In genomic region chr7:100148559-100149328, GRCh38 we compare ENCODE assay signal across 8 cellular contexts. TPM values are rescaled to one million over a fixed set of nuclear protein-coding genes. Genes with fewer than 3 reads are reported as not detected.
DNase-seq lines count a peak whose midpoint lies in the region; ATAC-seq, FAIRE-seq and TF ChIP-seq lines count a peak whose summit lies in the region.

Gene LAMTOR4, plus strand, starts transcription at chr7:100148918. Its CDS starts 55 bp downstream, at chr7:100148973.

- H2BK120ac ChIP-seq in trophoblast cell (ENCODE audit: insufficient read depth, low read length, poor library complexity) = peak within 1 kb of the TSS; percentile 28

- H3K9me3 Mint-ChIP-seq in T-cell = no peaks in the 10 kb centered on the region

- no peak for TF ChIP-seq EP300 in transverse colon (IDR thresholded peaks at IDR 0.05; ENCODE audit: low read depth)

- POLR2A ChIA-PET in T-cell (lab: Charles Lee) = interaction anchor here (0.6 to 1.0 kb wide), 5 partner anchors 67 to 1104 kb away, joined by 3 to 6 read pairs (median 4); partner anchors contain the start of gene ZCWPW1 (in 1 of the 2)

- H3K79me1 ChIP-seq in trophoblast cell (ENCODE audit: low read length) = peaks cover 6% of the 10 kb centered on the region

- peak within 1 kb of the TSS; percentile 91 to 99 (median 98) for H3K4me3 Mint-ChIP-seq in T-cell

- no peaks in the 10 kb centered on the region for H3K27me3 Mint-ChIP-seq in T-cell

- 0% methylated on average over 45 to 46 of the region's 46 CpGs for WGBS in adipose tissue, 3 donors
- no CpG with 5 or more reads among the region's 46 CpGs for WGBS in trophoblast cell (ENCODE audit: extremely low coverage, insufficient coverage, insufficient read length)
- WGBS in transverse colon (ENCODE audit: low coverage in 1 of 2), 2 donors = 0 to 1% methylated on average over 28 to 43 of the region's 46 CpGs

- H3K4me2 ChIP-seq in trophoblast cell (ENCODE audit: low read length) = peak within 1 kb of the TSS; percentile 94

- H3K23ac ChIP-seq in trophoblast cell (ENCODE audit: low read length) = no peak within 1 kb of the TSS

- H3K9me3 ChIP-seq in cardiac muscle cell (ENCODE audit: low read depth) = no peaks in the 10 kb centered on the region
- no peaks in the 10 kb centered on the region for H3K9me3 ChIP-seq in trophoblast cell (ENCODE audit: insufficient read depth, low read depth, low read length)
- no peaks in the 10 kb centered on the region for H3K9me3 ChIP-seq in transverse colon

- H3K9ac ChIP-seq in trophoblast cell (ENCODE audit: low read length) = peak within 1 kb of the TSS; percentile 93

- peak within 1 kb of the TSS; percentile 54 for H4K91ac ChIP-seq in trophoblast cell (ENCODE audit: low read depth, low read length)

- peak within 1 kb of the TSS; percentile 18 for H2AK5ac ChIP-seq in trophoblast cell (ENCODE audit: low read length)

- H3K27ac ChIP-seq in adipose tissue (ENCODE audit: low read depth, low read length) = no peak within 1 kb of the TSS
- H3K27ac ChIP-seq in cardiac muscle cell = peak within 1 kb of the TSS; percentile 54
- H3K27ac ChIP-seq in trophoblast cell (ENCODE audit: low read depth, low read length) = peak within 1 kb of the TSS; percentile 14
- H3K27ac ChIP-seq in transverse colon = peak within 1 kb of the TSS; percentile 88 to 93 (median 91)

- peaks cover 6% of the 10 kb centered on the region for H3K79me2 ChIP-seq in trophoblast cell (ENCODE audit: control insufficient read depth, insufficient read depth, low read length, poor library complexity)

- H2AFZ ChIP-seq in trophoblast cell (ENCODE audit: insufficient read depth, low read length, poor library complexity) = peak within 1 kb of the TSS; percentile 86

- peak within 1 kb of the TSS; percentile 83 for H3K14ac ChIP-seq in trophoblast cell (ENCODE audit: low read length)

- H3K36me3 ChIP-seq in cardiac muscle cell (no peaks in the 10 kb centered on the region), trophoblast cell (ENCODE audit: control insufficient read depth in 1 of 2, insufficient read depth in 2 of 2, low read length in 2 of 2) (peaks cover 6 to 9% of the 10 kb centered on the region in 2 experiments), transverse colon (no peaks in the 10 kb centered on the region)

- H3K27me3 ChIP-seq in cardiac muscle cell (no peaks in the 10 kb centered on the region), trophoblast cell (ENCODE audit: insufficient read depth, low read length) (no peaks in the 10 kb centered on the region), transverse colon (no peaks in the 10 kb centered on the region)

- peak within 1 kb of the TSS; percentile 66 for H3K4ac ChIP-seq in trophoblast cell (ENCODE audit: low read depth, low read length)

- H3K4me1 ChIP-seq in cardiac muscle cell (ENCODE audit: low read depth) = no peaks in the 10 kb centered on the region
- H3K4me1 ChIP-seq in trophoblast cell (ENCODE audit: control insufficient read depth in 1 of 2, insufficient read depth in 2 of 2, low read length in 2 of 2) = peaks cover 5% of the 10 kb centered on the region in 2 experiments
- H3K4me1 ChIP-seq in transverse colon = peaks cover 3 to 51% (median 22%) of the 10 kb centered on the region in 4 donors

- in situ Hi-C loops in transverse colon (cut with MboI; ENCODE audit: low pct_ligation_motif_present in 1 of 4, low pct_unique_long_range_greater_than_20kb in 1 of 4, low sequenced_read_pairs in 3 of 4) = no loop called here

- H3K18ac ChIP-seq in trophoblast cell (ENCODE audit: low read length) = peak within 1 kb of the TSS; percentile 92

- peak within 1 kb of the TSS; percentile 99 for H3K27ac Mint-ChIP-seq in T-cell

- ATAC-seq in HG02840 (IDR thresholded peaks at IDR 0.05; ENCODE audit: low FRiP score, unreplicated experiment) (peak; percentile 99), T-cell (replicated peaks in 1 of 4) (peak; percentile 93 to 98 (median 95))

- H2BK12ac ChIP-seq in trophoblast cell (ENCODE audit: low read length) = no peak within 1 kb of the TSS

- peaks cover 17% of the 10 kb centered on the region for H3K36me3 Mint-ChIP-seq in T-cell

- intact Hi-C loops in transverse colon (cut with DNase I; ENCODE audit: low total_unique reads) = no loop called here

- peaks cover 42 to 45% (median 43%) of the 10 kb centered on the region in 3 donors for H3K4me1 Mint-ChIP-seq in T-cell

- peak within 1 kb of the TSS; percentile 97 for H3K4me3 ChIP-seq in cardiac muscle cell
- peak within 1 kb of the TSS; percentile 84 for H3K4me3 ChIP-seq in trophoblast cell (ENCODE audit: low read depth, low read length)
- peak within 1 kb of the TSS; percentile 68 to 88 (median 78) for H3K4me3 ChIP-seq in transverse colon

- CTCF ChIA-PET in T-cell (lab: Charles Lee) = interaction anchor here (0.5 to 1.4 kb wide), 19 partner anchors 10 to 484 kb away, joined by 3 to 13 read pairs (median 4); partner anchors contain the start of genes CNPY4 (in 1 of the 2), GAL3ST4 (in 1 of the 2), GPC2 (in 1 of the 2) and MBLAC1 (in 1 of the 2)

- TF ChIP-seq POLR2A in GM12891 (IDR thresholded peaks at IDR 0.05; ENCODE audit: low read depth, low read length) = peak; percentile 81
- peak; percentile 94 for TF ChIP-seq POLR2A in transverse colon (IDR thresholded peaks at IDR 0.05)

- no peak for TF ChIP-seq CTCF in cardiac muscle cell (IDR thresholded peaks at IDR 0.05; ENCODE audit: low read depth, low read length)
- peak in 1 of 5 experiments; percentile 14 for TF ChIP-seq CTCF in transverse colon (IDR thresholded peaks at IDR 0.05)

- peak within 1 kb of the TSS; percentile 78 for H4K12ac ChIP-seq in trophoblast cell (ENCODE audit: low read depth, low read length)

- peak; percentile 99 for FAIRE-seq in GM12891 (lab: Jason Lieb, UNC)

- DNase-seq in GM12891 (ENCODE audit: insufficient read length, low spot score) = peak; percentile 95
- peak; percentile 97 for DNase-seq in NCI-H1436 treated with DMSO at 0.1 percent for 48 hours (lab: John Stamatoyannopoulos, UW)
- DNase-seq in T-cell = peak; percentile 86 to 99 (median 98)
- peak; percentile 99 for DNase-seq in cardiac muscle cell (ENCODE audit: low read depth in 1 of 2, low spot score in 1 of 2)
- DNase-seq in trophoblast cell = peak; percentile 100
- peak; percentile 99 for DNase-seq in transverse colon

- peak within 1 kb of the TSS; percentile 97 for H4K8ac ChIP-seq in trophoblast cell (ENCODE audit: low read depth, low read length)

- peak within 1 kb of the TSS; percentile 49 for H2BK5ac ChIP-seq in trophoblast cell (ENCODE audit: low read depth, low read length, poor library complexity)

TF ChIP-seq in GM12891, 5 proteins besides CTCF, POLR2A, EP300 and RAD21:
- TF ChIP-seq POU2F2 (IDR thresholded peaks at IDR 0.05; ENCODE audit: low read depth, low read length) = peak; percentile 50; the same call in 1 of the 2 replicates
- no peak for TF ChIP-seq PAX5 (IDR thresholded peaks at IDR 0.05; ENCODE audit: insufficient read depth, low read length, severe bottlenecking)
- peak; percentile 80 for TF ChIP-seq POLR2AphosphoS5 (IDR thresholded peaks at IDR 0.05; ENCODE audit: low read depth, low read length)
- TF ChIP-seq TAF1 (IDR thresholded peaks at IDR 0.05; ENCODE audit: low read depth, low read length) = no peak; the same call in none of the 2 replicates
- peak; percentile 32; the same call in 1 of the 2 replicates for TF ChIP-seq SPI1 (IDR thresholded peaks at IDR 0.05; ENCODE audit: low read depth, low read length)

RNA-seq across cellular contexts. Expression of gene LAMTOR4, which starts in this region (rescaled TPM):
- polyA plus RNA-seq in GM12891 (2012; ENCODE audit: low read depth, missing spikeins) = 188 TPM
- total RNA-seq in T-cell (100 to 1,000 TPM; 140 to 216 (median 187) TPM), cardiac muscle cell (193 and 199 TPM in 2 replicates), transverse colon (100 to 1,000 TPM; 105 to 403 (median 256) TPM)
- polyA plus RNA-seq in adipose tissue (100 to 1,000 TPM; 131 to 307 (median 245) TPM), cardiac muscle cell (258 and 280 TPM in 2 replicates)
- polyA plus RNA-seq in trophoblast cell (2013) = 58.9 and 65.5 TPM in 2 replicates
